In the genomic region with DNA sequence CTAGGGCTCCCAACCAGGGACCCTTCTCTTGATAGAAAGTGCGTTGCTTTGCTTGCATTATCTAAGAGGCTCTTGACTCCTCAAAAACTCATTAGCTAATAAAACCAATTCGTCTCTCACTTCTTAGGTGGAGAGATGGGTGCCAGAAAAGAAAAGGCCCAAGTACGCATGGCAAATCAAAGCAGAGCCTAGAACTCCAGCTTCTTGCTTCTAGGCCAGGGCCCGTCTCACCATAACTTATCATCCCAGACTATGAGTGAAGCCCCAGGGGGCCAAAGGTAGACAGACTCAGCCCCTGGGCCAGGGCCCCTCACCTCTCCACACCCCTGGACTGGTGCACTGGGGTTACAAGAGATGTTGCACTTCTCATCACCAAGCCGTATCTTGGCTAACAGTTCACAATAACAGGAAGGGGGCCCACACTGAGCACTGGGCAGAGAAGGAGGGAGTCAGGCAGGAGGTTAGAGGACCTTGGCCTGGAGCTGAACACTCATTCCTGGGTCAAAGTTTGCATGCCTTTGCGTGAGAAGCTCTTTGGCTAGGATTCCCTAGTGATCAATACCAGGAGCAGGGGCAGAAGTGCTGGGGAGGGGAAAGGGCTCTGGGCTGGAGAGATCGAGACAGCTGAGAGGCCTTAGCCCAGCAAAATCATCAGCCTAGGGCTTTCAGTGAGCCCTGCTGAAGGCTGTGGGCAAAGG, we compare ENCODE assay signal across 1 cellular context.
TF ChIP-seq lines count a peak whose summit lies in the region.

No MANE protein-coding gene starts in this region.

TF ChIP-seq in HepG2, 621 proteins besides CTCF, POLR2A, EP300 and RAD21 (continued from another document and continues in another):
- TF ChIP-seq, protein P1, sequence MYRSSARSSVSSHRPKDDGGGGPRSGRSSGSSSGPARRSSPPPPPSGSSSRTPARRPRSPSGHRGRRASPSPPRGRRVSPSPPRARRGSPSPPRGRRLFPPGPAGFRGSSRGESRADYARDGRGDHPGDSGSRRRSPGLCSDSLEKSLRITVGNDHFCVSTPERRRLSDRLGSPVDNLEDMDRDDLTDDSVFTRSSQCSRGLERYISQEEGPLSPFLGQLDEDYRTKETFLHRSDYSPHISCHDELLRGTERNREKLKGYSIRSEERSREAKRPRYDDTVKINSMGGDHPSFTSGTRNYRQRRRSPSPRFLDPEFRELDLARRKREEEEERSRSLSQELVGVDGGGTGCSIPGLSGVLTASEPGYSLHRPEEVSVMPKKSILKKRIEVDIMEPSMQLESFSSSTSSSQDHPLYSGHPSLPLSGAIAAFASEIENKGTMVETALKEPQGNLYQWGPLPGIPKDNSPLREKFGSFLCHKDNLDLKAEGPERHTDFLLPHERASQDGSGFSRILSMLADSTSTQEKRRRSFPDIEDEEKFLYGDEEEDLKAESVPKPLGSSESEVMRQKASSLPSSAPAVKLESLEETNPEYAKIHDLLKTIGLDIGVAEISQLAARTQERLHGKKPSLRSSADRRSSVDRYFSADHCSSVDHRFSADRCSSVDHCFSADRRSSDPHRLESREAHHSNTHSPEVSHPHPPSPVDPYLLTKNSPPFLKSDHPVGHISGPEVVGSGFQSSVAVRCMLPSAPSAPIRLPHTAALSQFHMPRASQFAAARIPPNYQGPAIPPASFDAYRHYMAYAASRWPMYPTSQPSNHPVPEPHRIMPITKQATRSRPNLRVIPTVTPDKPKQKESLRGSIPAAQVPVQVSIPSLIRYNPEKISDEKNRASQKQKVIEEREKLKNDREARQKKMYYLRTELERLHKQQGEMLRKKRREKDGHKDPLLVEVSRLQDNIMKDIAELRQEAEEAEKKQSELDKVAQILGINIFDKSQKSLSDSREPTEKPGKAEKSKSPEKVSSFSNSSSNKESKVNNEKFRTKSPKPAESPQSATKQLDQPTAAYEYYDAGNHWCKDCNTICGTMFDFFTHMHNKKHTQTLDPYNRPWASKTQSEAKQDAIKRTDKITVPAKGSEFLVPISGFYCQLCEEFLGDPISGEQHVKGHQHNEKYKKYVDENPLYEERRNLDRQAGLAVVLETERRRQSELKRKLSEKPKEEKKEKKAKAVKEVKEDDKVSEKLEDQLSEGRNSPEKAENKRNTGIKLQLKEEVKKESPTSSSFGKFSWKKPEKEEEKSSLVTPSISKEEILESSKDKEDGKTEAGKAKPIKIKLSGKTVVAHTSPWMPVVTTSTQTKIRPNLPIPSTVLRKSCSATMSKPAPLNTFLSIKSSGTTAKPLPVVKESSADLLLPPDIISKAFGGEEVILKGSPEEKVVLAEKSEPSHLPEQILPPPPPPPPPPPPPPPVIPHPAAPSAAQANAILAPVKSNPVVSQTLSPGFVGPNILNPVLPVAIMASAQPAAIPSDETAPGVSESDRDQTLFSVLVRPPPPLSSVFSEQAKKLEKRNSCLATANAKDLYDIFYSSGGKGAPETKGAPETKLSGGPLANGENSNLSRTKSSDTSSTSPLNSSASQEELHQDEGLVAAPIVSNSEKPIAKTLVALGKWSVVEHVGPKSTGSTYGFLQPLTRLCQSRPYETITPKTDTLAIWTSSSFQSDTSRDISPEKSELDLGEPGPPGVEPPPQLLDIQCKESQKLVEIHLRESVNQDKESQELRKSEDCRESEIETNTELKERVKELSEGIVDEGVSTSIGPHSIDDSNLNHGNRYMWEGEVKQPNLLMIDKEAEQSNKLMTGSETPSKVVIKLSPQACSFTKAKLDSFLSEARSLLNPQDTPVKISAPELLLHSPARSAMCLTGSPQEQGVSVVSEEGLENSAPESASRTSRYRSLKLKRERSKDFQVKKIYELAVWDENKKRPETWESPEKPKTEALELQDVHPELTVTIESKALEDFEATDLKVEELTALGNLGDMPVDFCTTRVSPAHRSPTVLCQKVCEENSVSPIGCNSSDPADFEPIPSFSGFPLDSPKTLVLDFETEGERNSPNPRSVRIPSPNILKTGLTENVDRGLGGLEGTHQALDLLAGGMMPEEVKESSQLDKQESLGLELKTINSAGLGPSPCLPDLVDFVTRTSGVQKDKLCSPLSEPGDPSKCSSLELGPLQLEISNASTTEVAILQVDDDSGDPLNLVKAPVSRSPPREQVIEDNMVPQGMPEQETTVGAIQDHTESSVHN (CRISPR knock-in tag; IDR thresholded peaks at IDR 0.05), result no peak
- TF ChIP-seq, protein P2, sequence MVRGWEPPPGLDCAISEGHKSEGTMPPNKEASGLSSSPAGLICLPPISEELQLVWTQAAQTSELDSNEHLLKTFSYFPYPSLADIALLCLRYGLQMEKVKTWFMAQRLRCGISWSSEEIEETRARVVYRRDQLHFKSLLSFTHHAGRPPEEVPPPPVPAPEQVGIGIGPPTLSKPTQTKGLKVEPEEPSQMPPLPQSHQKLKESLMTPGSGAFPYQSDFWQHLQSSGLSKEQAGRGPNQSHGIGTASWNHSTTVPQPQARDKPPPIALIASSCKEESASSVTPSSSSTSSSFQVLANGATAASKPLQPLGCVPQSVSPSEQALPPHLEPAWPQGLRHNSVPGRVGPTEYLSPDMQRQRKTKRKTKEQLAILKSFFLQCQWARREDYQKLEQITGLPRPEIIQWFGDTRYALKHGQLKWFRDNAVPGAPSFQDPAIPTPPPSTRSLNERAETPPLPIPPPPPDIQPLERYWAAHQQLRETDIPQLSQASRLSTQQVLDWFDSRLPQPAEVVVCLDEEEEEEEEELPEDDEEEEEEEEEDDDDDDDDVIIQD (CRISPR knock-in tag; IDR thresholded peaks at IDR 0.05; ENCODE audit: low read depth), result peak; percentile 79
- peak; percentile 90 for TF ChIP-seq ZFX (CRISPR knock-in tag; IDR thresholded peaks at IDR 0.05; ENCODE audit: low read depth)
- TF ChIP-seq ISL2 (CRISPR knock-in tag; IDR thresholded peaks at IDR 0.05), result no peak; the same call in 1 of the 2 replicates
- no peak for TF ChIP-seq ZNF816 (CRISPR knock-in tag; IDR thresholded peaks at IDR 0.05; ENCODE audit: borderline replicate concordance)
- TF ChIP-seq PRPF4 (IDR thresholded peaks at IDR 0.05; ENCODE audit: low read depth, low read length, poor library complexity, severe bottlenecking), result no peak
- TF ChIP-seq NR3C1 (CRISPR knock-in tag; IDR thresholded peaks at IDR 0.05), result no peak
- peak; percentile 54; the same call in 1 of the 2 replicates for TF ChIP-seq MAZ (IDR thresholded peaks at IDR 0.05; ENCODE audit: borderline replicate concordance, low read depth, low read length)
- peak; percentile 83 for TF ChIP-seq MAZ (CRISPR knock-in tag; IDR thresholded peaks at IDR 0.05; ENCODE audit: low read depth)
- TF ChIP-seq, protein P3, sequence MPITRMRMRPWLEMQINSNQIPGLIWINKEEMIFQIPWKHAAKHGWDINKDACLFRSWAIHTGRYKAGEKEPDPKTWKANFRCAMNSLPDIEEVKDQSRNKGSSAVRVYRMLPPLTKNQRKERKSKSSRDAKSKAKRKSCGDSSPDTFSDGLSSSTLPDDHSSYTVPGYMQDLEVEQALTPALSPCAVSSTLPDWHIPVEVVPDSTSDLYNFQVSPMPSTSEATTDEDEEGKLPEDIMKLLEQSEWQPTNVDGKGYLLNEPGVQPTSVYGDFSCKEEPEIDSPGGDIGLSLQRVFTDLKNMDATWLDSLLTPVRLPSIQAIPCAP (CRISPR knock-in tag; IDR thresholded peaks at IDR 0.05; ENCODE audit: low read depth), result no peak
- 0 out of 2 replicates have a peak, but pooled peaks have one; percentile 31 for TF ChIP-seq ZNF333 (CRISPR knock-in tag; IDR thresholded peaks at IDR 0.05; ENCODE audit: borderline replicate concordance)
- no peak for TF ChIP-seq TEAD2 (CRISPR knock-in tag; IDR thresholded peaks at IDR 0.05)
- no peak for TF ChIP-seq NFYB (CRISPR knock-in tag; IDR thresholded peaks at IDR 0.05)
- TF ChIP-seq, protein P4, sequence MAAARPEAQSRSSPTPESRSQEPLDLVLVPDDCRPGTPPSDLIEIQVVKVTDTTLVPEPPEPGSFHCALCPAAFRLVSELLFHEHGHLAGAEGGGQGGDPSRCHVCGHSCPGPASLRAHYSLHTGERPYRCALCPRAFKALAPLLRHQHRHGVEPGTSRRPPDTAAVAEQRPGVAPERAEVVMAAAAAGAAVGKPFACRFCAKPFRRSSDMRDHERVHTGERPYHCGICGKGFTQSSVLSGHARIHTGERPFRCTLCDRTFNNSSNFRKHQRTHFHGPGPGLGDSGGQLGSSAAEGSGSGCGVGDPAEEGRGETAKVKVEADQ (CRISPR knock-in tag; IDR thresholded peaks at IDR 0.05; ENCODE audit: borderline replicate concordance), result no peak
- no peak for TF ChIP-seq ZNF367 (CRISPR knock-in tag; IDR thresholded peaks at IDR 0.05; ENCODE audit: borderline replicate concordance)
- TF ChIP-seq ZNF672 (CRISPR knock-in tag; IDR thresholded peaks at IDR 0.05), result no peak
- TF ChIP-seq ZNF614 (CRISPR knock-in tag; IDR thresholded peaks at IDR 0.05; ENCODE audit: borderline replicate concordance), result peak; percentile 85; the same call in 1 of the 2 replicates
- TF ChIP-seq TBX3 (IDR thresholded peaks at IDR 0.05; ENCODE audit: borderline replicate concordance), result peak; percentile 71; the same call in 1 of the 2 replicates
- TF ChIP-seq ZNF251 (CRISPR knock-in tag; IDR thresholded peaks at IDR 0.05), result no peak
- TF ChIP-seq ZNF234 (CRISPR knock-in tag; conservative IDR thresholded peaks at IDR 0.05), result no peak
- TF ChIP-seq CCAR2 (optimal IDR thresholded peaks at IDR 0.05; ENCODE audit: low read depth, low read length), result no peak
- TF ChIP-seq, protein P5, sequence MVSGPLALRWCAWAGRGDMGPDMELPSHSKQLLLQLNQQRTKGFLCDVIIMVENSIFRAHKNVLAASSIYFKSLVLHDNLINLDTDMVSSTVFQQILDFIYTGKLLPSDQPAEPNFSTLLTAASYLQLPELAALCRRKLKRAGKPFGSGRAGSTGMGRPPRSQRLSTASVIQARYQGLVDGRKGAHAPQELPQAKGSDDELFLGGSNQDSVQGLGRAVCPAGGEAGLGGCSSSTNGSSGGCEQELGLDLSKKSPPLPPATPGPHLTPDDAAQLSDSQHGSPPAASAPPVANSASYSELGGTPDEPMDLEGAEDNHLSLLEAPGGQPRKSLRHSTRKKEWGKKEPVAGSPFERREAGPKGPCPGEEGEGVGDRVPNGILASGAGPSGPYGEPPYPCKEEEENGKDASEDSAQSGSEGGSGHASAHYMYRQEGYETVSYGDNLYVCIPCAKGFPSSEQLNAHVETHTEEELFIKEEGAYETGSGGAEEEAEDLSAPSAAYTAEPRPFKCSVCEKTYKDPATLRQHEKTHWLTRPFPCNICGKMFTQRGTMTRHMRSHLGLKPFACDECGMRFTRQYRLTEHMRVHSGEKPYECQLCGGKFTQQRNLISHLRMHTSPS (CRISPR knock-in tag; IDR thresholded peaks at IDR 0.05; ENCODE audit: low read depth), result no peak
- TF ChIP-seq ZNF564 (CRISPR knock-in tag; IDR thresholded peaks at IDR 0.05), result no peak
- TF ChIP-seq SRSF1 (optimal IDR thresholded peaks at IDR 0.05; ENCODE audit: low read depth, low read length), result no peak
- no peak for TF ChIP-seq ZNF749 (CRISPR knock-in tag; IDR thresholded peaks at IDR 0.05; ENCODE audit: borderline replicate concordance)
- no peak for TF ChIP-seq ZNF766 (CRISPR knock-in tag; IDR thresholded peaks at IDR 0.05; ENCODE audit: borderline replicate concordance)
- peak; percentile 92 for TF ChIP-seq HIVEP1 (CRISPR knock-in tag; IDR thresholded peaks at IDR 0.05)
- TF ChIP-seq NCOA1 (CRISPR knock-in tag; IDR thresholded peaks at IDR 0.05), result no peak
- no peak for TF ChIP-seq KLF12 (CRISPR knock-in tag; IDR thresholded peaks at IDR 0.05; ENCODE audit: borderline replicate concordance)
- no peak for TF ChIP-seq HCFC1 (IDR thresholded peaks at IDR 0.05; ENCODE audit: low read depth, low read length)
- TF ChIP-seq CBFB (CRISPR knock-in tag; IDR thresholded peaks at IDR 0.05), result 0 out of 2 replicates have a peak, but pooled peaks have one; percentile 55
- peak; percentile 97 for TF ChIP-seq MTA1 (CRISPR knock-in tag; IDR thresholded peaks at IDR 0.05; ENCODE audit: borderline replicate concordance)
- TF ChIP-seq, protein P6, sequence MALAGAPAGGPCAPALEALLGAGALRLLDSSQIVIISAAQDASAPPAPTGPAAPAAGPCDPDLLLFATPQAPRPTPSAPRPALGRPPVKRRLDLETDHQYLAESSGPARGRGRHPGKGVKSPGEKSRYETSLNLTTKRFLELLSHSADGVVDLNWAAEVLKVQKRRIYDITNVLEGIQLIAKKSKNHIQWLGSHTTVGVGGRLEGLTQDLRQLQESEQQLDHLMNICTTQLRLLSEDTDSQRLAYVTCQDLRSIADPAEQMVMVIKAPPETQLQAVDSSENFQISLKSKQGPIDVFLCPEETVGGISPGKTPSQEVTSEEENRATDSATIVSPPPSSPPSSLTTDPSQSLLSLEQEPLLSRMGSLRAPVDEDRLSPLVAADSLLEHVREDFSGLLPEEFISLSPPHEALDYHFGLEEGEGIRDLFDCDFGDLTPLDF (CRISPR knock-in tag; IDR thresholded peaks at IDR 0.05), result no peak
- TF ChIP-seq RAD51 (IDR thresholded peaks at IDR 0.05; ENCODE audit: borderline replicate concordance), result no peak
- TF ChIP-seq CEBPB (IDR thresholded peaks at IDR 0.05; ENCODE audit: borderline replicate concordance, low read depth, low read length), result no peak
- no peak for TF ChIP-seq ZNF577 (CRISPR knock-in tag; IDR thresholded peaks at IDR 0.05; ENCODE audit: borderline replicate concordance, low read depth)
- no peak; the same call in 1 of the 2 replicates for TF ChIP-seq ZBTB3 (CRISPR knock-in tag; IDR thresholded peaks at IDR 0.05; ENCODE audit: borderline replicate concordance, low read depth)
- TF ChIP-seq ZNF598 (CRISPR knock-in tag; IDR thresholded peaks at IDR 0.05; ENCODE audit: borderline replicate concordance), result no peak
- no peak for TF ChIP-seq PHF5A (CRISPR knock-in tag; IDR thresholded peaks at IDR 0.05; ENCODE audit: low read depth, unreplicated experiment)
- peak; percentile 95 for TF ChIP-seq PPARG (CRISPR knock-in tag; conservative IDR thresholded peaks at IDR 0.05)
- TF ChIP-seq PRDM4 (CRISPR knock-in tag; IDR thresholded peaks at IDR 0.05; ENCODE audit: borderline replicate concordance), result no peak
- TF ChIP-seq CENPT (CRISPR knock-in tag; IDR thresholded peaks at IDR 0.05; ENCODE audit: low read depth), result no peak
